Comparison of ENCODE assay signal across 8 cellular contexts in the genomic region with DNA sequence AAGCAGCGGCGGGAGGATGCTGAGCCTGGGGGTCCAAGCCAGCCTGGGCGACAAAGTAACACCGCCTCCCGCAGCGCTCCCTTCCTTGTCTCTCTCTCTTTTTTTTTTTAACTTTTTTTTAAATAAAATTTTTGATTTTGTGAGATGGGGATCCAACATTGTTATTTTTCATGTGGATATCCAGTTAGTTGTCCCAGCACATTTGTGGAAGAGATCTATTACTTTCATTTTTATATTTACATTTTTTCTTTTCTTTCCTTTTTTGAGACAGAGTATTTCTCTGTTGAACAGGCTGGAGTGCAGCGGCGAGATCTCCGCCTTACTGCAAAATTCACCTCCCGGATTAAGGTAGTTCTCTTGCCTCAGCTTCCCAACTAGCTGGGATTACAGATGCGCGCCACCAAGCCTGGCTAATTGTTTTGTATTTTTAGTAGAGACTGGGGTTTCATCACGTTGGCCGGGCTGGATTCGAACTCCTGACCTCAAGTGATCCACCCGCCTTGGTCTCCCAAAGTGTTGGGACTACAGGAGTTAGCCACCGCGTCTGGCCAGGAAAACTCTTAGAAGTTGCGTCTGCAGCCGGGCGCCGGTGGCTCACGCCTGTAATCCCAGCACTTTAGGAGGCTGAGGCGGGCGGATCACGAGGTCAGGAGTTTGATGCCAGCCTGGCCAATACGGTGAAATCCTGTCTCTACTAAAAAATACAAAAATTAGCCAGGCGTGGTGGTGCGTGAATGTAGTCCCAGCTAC. TPM values are rescaled to one million over a fixed set of nuclear protein-coding genes. Genes with fewer than 3 reads are reported as not detected.
DNase-seq lines count a peak whose midpoint lies in the region; ATAC-seq and TF ChIP-seq lines count a peak whose summit lies in the region.

No MANE protein-coding gene starts in this region.

- H3K79me2 ChIP-seq in OCI-LY1 (ENCODE audit: insufficient read depth, low read length) (no peaks in the 10 kb centered on the region), osteoblast (ENCODE audit: insufficient read depth, low read length) (no peaks in the 10 kb centered on the region)

- POLR2A ChIA-PET in CD8-positive, alpha-beta T cell (lab: Charles Lee): interaction anchor here (0.6 kb wide), 1 partner anchor 20 kb away, joined by 3 read pairs; no protein-coding TSS in a partner anchor

- H3K9ac ChIP-seq in OCI-LY1 (ENCODE audit: low read length): peak overlapping the region; percentile 61
- peak overlapping the region; percentile 55 for H3K9ac ChIP-seq in endodermal cell (ENCODE audit: extremely low read depth, low read length, poor library complexity, severe bottlenecking)

- peak overlapping the region; percentile 95 for H3K4me3 Mint-ChIP-seq in CD8-positive, alpha-beta T cell
- H3K4me3 Mint-ChIP-seq in endodermal cell: peak overlapping the region; percentile 78

- H3K4me1 ChIP-seq in CD8-positive, alpha-beta T cell (ENCODE audit: insufficient read depth, low read length): peaks cover 7% of the 10 kb centered on the region
- H3K4me1 ChIP-seq in OCI-LY1 (ENCODE audit: insufficient read depth, low read length, severe bottlenecking) (peaks cover 9% of the 10 kb centered on the region), endodermal cell (ENCODE audit: control insufficient read depth, insufficient read depth, low read length) (peaks cover 3% of the 10 kb centered on the region), osteoblast (ENCODE audit: insufficient read depth, low read length) (peaks cover 10% of the 10 kb centered on the region)

- H3K9me3 ChIP-seq in CD8-positive, alpha-beta T cell (ENCODE audit: low read length): peaks cover 9% of the 10 kb centered on the region
- H3K9me3 ChIP-seq in OCI-LY1 (ENCODE audit: low read length): peaks cover 15% of the 10 kb centered on the region
- peaks cover 23% of the 10 kb centered on the region for H3K9me3 ChIP-seq in endodermal cell (ENCODE audit: control insufficient read depth, low read length)
- peaks cover 2% of the 10 kb centered on the region for H3K9me3 ChIP-seq in osteoblast (ENCODE audit: low read depth, low read length)

- H3K36me3 ChIP-seq in CD8-positive, alpha-beta T cell (ENCODE audit: insufficient read depth, low read length): no peaks in the 10 kb centered on the region
- peaks cover 7% of the 10 kb centered on the region for H3K36me3 ChIP-seq in OCI-LY1 (ENCODE audit: insufficient read depth, low read length)
- H3K36me3 ChIP-seq in endodermal cell (ENCODE audit: control insufficient read depth, insufficient read depth, low read length): peaks cover 20% of the 10 kb centered on the region
- no peaks in the 10 kb centered on the region for H3K36me3 ChIP-seq in osteoblast (ENCODE audit: insufficient read depth, low read length)

- ATAC-seq in CD8-positive, alpha-beta T cell: no peak
- ATAC-seq in HG02623 (IDR thresholded peaks at IDR 0.05; ENCODE audit: unreplicated experiment): no peak

- peaks cover 10% of the 10 kb centered on the region for H3K36me3 Mint-ChIP-seq in CD8-positive, alpha-beta T cell
- H3K36me3 Mint-ChIP-seq in endodermal cell (ENCODE audit: low read depth): peaks cover 16% of the 10 kb centered on the region

- CTCF ChIA-PET in CD8-positive, alpha-beta T cell (lab: Charles Lee): interaction anchor here (0.6 kb wide), 1 partner anchor 1080 kb away, joined by 3 read pairs; no protein-coding TSS in a partner anchor

- no peaks in the 10 kb centered on the region for H3K27me3 Mint-ChIP-seq in CD8-positive, alpha-beta T cell (ENCODE audit: low read depth)
- no peaks in the 10 kb centered on the region for H3K27me3 Mint-ChIP-seq in endodermal cell (ENCODE audit: insufficient read depth)

- H3K27ac Mint-ChIP-seq in CD8-positive, alpha-beta T cell: no peak overlapping the region
- peak overlapping the region; percentile 99 for H3K27ac Mint-ChIP-seq in endodermal cell

- no peaks in the 10 kb centered on the region for H3F3A ChIP-seq in OCI-LY1 (ENCODE audit: insufficient read depth, low read length)

- H3K9me3 Mint-ChIP-seq in CD8-positive, alpha-beta T cell: peaks cover 5% of the 10 kb centered on the region
- peaks cover 26% of the 10 kb centered on the region for H3K9me3 Mint-ChIP-seq in endodermal cell

- intact Hi-C loops in CD8-positive, alpha-beta T cell (cut with DNase I, micrococcal nuclease): loop anchor here (2.0 to 5.0 kb wide), 7 partner anchors 49 to 924 kb away; partner anchors contain the start of genes MYADM (in 1 of the 2), ZNF468 (in 1 of the 2), ZNF611 (in 1 of the 2) and ZNF808 (in 1 of the 2)

- H4K20me1 ChIP-seq in OCI-LY1 (ENCODE audit: insufficient read depth, low read length): no peaks in the 10 kb centered on the region
- H4K20me1 ChIP-seq in osteoblast (ENCODE audit: insufficient read depth, low read length): no peaks in the 10 kb centered on the region

- peak overlapping the region; percentile 48 for H3K27ac ChIP-seq in CD8-positive, alpha-beta T cell (ENCODE audit: low read depth, low read length)
- no peak overlapping the region for H3K27ac ChIP-seq in OCI-LY1 (ENCODE audit: low read depth, low read length, poor library complexity, severe bottlenecking)
- peak overlapping the region; percentile 68 for H3K27ac ChIP-seq in endodermal cell (ENCODE audit: low read depth, low read length)
- H3K27ac ChIP-seq in osteoblast (ENCODE audit: low read depth, low read length): peak overlapping the region; percentile 24

- H3K4me2 ChIP-seq in OCI-LY1 (ENCODE audit: low read length) (peak overlapping the region; percentile 84), osteoblast (ENCODE audit: insufficient read depth, low read length) (peak overlapping the region; percentile 93)

- H2AFZ ChIP-seq in OCI-LY1 (ENCODE audit: low read length) (peak overlapping the region; percentile 99; the same call in 1 of the 2 replicates), osteoblast (ENCODE audit: low read length) (peak overlapping the region; percentile 82)

- no peaks in the 10 kb centered on the region for H3K9me2 ChIP-seq in OCI-LY1 (ENCODE audit: low read depth, low read length)

- H3K4me1 Mint-ChIP-seq in CD8-positive, alpha-beta T cell (ENCODE audit: low read depth): peaks cover 26% of the 10 kb centered on the region
- H3K4me1 Mint-ChIP-seq in endodermal cell: peaks cover 27% of the 10 kb centered on the region

- DNase-seq in CD8-positive, alpha-beta T cell: no peak
- DNase-seq in endodermal cell (peak; percentile 40), osteoblast (ENCODE audit: insufficient read length, low spot score, missing footprints) (no peak), NCI-H345 (lab: John Stamatoyannopoulos, UW) (no peak), nucleus accumbens (lab: John Stamatoyannopoulos, UW) (no peak), HPDE6-E6E7 (ENCODE audit: extremely low spot score) (no peak)

- H3K4me3 ChIP-seq in CD8-positive, alpha-beta T cell (ENCODE audit: low read depth, low read length): peak overlapping the region; percentile 91
- peak overlapping the region; percentile 76 for H3K4me3 ChIP-seq in OCI-LY1 (ENCODE audit: low read depth, low read length, poor library complexity, severe bottlenecking)
- peak overlapping the region; percentile 35 for H3K4me3 ChIP-seq in endodermal cell (ENCODE audit: low read length)
- peak overlapping the region; percentile 90 for H3K4me3 ChIP-seq in osteoblast (ENCODE audit: insufficient read depth, low read length)

- 73 to 87% methylated on average over 15 to 29 of the region's 29 CpGs for WGBS in endodermal cell (ENCODE audit: insufficient coverage in 1 of 2, insufficient read length in 1 of 2), 2 experiments

- no peaks in the 10 kb centered on the region for H3K27me3 ChIP-seq in CD8-positive, alpha-beta T cell (ENCODE audit: insufficient read depth, low read length)
- H3K27me3 ChIP-seq in OCI-LY1 (ENCODE audit: insufficient read depth, low read length): no peaks in the 10 kb centered on the region
- no peaks in the 10 kb centered on the region for H3K27me3 ChIP-seq in endodermal cell (ENCODE audit: control insufficient read depth, insufficient read depth, low read length, poor library complexity, severe bottlenecking)
- no peaks in the 10 kb centered on the region for H3K27me3 ChIP-seq in osteoblast (ENCODE audit: insufficient read depth, low read length)

- no peak for TF ChIP-seq CTCF in CD8-positive, alpha-beta T cell (IDR thresholded peaks at IDR 0.05)
- no peak for TF ChIP-seq CTCF in OCI-LY1 (IDR thresholded peaks at IDR 0.05; ENCODE audit: low read length)
- no peak for TF ChIP-seq CTCF in endodermal cell (conservative IDR thresholded peaks at IDR 0.05)
- no peak for TF ChIP-seq CTCF in osteoblast (IDR thresholded peaks at IDR 0.05; ENCODE audit: extremely low read depth, low read depth, low read length)

RNA-seq across cellular contexts. Expression of gene ZNF816, which starts 19.4 kb away (rescaled TPM):
- 1 to 10 TPM; 5.9 to 6.4 TPM for total RNA-seq in CD8-positive, alpha-beta T cell
- total RNA-seq in endodermal cell (10 to 100 TPM; 20.7 to 24.8 TPM), osteoblast (8.3 and 9.8 TPM in 2 replicates)
- 13.4 TPM for polyA plus RNA-seq in endodermal cell (2013, experiment 1 of 2)
- polyA plus RNA-seq in endodermal cell (2013, experiment 2 of 2): 13.3 TPM

RNA-seq across cellular contexts. Expression of gene ZNF888, which starts 20.1 kb away (rescaled TPM):
- 1 to 10 TPM; 4.5 to 4.9 TPM for total RNA-seq in CD8-positive, alpha-beta T cell
- total RNA-seq in endodermal cell: 10 to 100 TPM; 13.4 to 19.6 TPM
- 4.5 TPM for polyA plus RNA-seq in endodermal cell (2013, experiment 1 of 2)
- 5.4 TPM for polyA plus RNA-seq in endodermal cell (2013, experiment 2 of 2)
- total RNA-seq in osteoblast: 4.7 and 5.0 TPM in 2 replicates

RNA-seq across cellular contexts. Expression of gene ZNF320, which starts 45.9 kb away (rescaled TPM):
- 1 to 10 TPM; 5.5 to 9.5 TPM for total RNA-seq in CD8-positive, alpha-beta T cell
- 10 to 100 TPM; 33.5 to 37.5 TPM for total RNA-seq in endodermal cell
- polyA plus RNA-seq in endodermal cell (2013, experiment 1 of 2): 20.9 TPM
- polyA plus RNA-seq in endodermal cell (2013, experiment 2 of 2): 18.1 TPM
- 10.0 and 11.2 TPM in 2 replicates for total RNA-seq in osteoblast

Comparison
In these comparisons a context has a peak if more than half of its experiments do, and no peak if none do; other contexts are left out.
1. H3K4me3 ChIP-seq: peak in every context shown above with its lines; median percentile 91 in CD8-positive, alpha-beta T cell; 90 in osteoblast; 76 in OCI-LY1; 35 in endodermal cell.